In the genomic region with DNA sequence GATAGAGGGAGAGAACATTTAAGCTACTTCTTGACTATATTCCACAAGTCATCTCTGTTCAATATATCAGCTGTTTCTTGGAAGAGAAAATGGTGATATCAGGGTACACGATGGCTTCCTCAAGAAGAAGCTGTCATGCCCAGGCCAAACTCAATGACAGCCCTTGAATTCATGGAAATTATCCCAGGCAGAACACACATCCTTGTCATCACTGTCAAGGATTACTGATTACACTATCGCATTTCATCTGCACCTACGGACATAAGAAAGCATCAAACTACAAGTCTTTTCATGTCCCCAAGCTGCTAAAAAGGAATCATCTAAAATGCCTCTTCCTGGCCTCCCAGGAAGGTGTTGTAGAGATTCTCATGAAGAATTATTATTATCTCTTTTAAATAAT, we compare ENCODE assay signal across 1 cellular context.
TF ChIP-seq lines count a peak whose summit lies in the region.

No MANE protein-coding gene starts in this region.

TF ChIP-seq in K562, 482 proteins besides CTCF, POLR2A, EP300 and RAD21:
- TF ChIP-seq MAZ (CRISPR knock-in tag; conservative IDR thresholded peaks at IDR 0.05 in 1 of 2, IDR thresholded peaks at IDR 0.05 in 1 of 2) (no peak), HNRNPK (IDR thresholded peaks at IDR 0.05; ENCODE audit: low read depth, low read length, poor library complexity, severe bottlenecking) (no peak), ZNF76 (CRISPR knock-in tag; IDR thresholded peaks at IDR 0.05; ENCODE audit: borderline replicate concordance) (no peak), ZNF324 (CRISPR knock-in tag; IDR thresholded peaks at IDR 0.05) (no peak)
